In the genomic region with DNA sequence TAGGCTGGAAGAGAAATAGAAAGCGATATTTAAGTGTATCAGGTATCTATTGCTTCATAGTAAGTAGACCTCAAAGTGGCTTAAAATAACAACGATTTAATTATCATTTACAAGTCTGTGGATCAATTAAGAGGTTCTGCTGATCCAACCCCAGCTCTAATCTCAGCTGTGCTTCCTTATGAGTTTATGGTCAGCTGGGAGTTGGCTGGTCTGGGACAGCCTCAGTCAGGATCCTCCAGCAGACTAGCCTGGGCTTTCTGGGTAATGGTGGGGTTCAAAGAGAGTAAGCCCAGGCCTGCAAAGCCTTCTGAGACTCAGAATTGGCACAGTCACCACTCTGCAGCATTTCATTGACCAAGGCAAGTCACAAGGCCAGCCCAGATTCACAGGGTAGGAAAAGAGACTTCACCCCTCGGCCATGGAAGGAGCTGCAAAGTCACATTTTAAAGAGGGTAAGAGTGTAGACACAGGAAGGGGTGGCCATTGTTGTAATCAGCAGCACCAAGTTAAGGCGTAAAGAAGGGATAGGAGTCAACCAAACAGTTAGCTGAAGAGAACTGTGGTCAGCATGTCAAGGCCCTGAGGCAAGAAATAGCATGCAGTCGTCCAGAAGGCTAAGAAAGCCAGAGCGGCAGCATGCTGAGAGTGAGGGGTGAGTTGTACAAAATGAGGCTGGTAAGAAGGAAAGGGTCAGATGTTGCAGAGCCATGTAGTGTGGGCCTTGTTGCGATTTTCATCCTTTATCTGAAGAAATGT, we compare ENCODE assay signal across 28 cellular contexts.
DNase-seq lines count a peak whose midpoint lies in the region; ATAC-seq and FAIRE-seq lines count a peak whose summit lies in the region.
"Had no signal": no experiment of that assay in that cellular context is flagged by ENCODE, and none has a peak within 500 bp of the region (broad histone marks: within the 10 kb centered on the region; RNA-seq: fewer than 3 reads in every experiment).

No MANE protein-coding gene starts in this region.

- DNase-seq in EH (ENCODE audit: low read depth) (peak; percentile 50), GM19239 (ENCODE audit: insufficient read length, low spot score) (no peak), islet precursor cell (peak; percentile 82), trophoblast cell (no peak), AML-193 (lab: John Stamatoyannopoulos, UW) (no peak), NCI-H2029 treated with DMSO at 0.1 percent for 48 hours (lab: John Stamatoyannopoulos, UW) (no peak)
- DNase-seq: activated naive CD8-positive, alpha-beta T cell treated with anti-CD3 and anti-CD28 coated beads, Interleukin-2, amount 10 ng/mL, durations not matched to agents 7 days and 5 days; C1 segment of cervical spinal cord; effector memory CD8-positive, alpha-beta T cell; H7; heart left ventricle; left cardiac atrium; mammary epithelial cell; NCI-H1092 treated with DMSO at 0.1 percent for 48 hours; NCI-H187; NCI-H526; SIG-M5; stimulated activated CD8-positive, alpha-beta memory T cell treated with anti-CD3 and anti-CD28 coated beads, Interleukin-4, amount 100 ng/mL, for 48 hours; SW 1271; T1000; upper lobe of left lung; WERI-Rb-1 had no signal

- H2AK5ac ChIP-seq in trophoblast cell (ENCODE audit: low read length) = peak overlapping the region; percentile 17

- ATAC-seq in GM19395 (IDR thresholded peaks at IDR 0.05; ENCODE audit: unreplicated experiment) = no peak
- ATAC-seq: effector memory CD8-positive, alpha-beta T cell; heart left ventricle; left cardiac atrium; Panc1 had no signal

- H3K79me2 ChIP-seq in trophoblast cell (ENCODE audit: control insufficient read depth, insufficient read depth, low read length, poor library complexity) = no peaks in the 10 kb centered on the region

- H3K27me3 ChIP-seq in trophoblast cell (ENCODE audit: insufficient read depth, low read length) = no peaks in the 10 kb centered on the region
- H3K27me3 ChIP-seq: ascending aorta, cardiac muscle cell, heart left ventricle, upper lobe of left lung had no signal

- H3K9ac ChIP-seq in trophoblast cell (ENCODE audit: low read length) = no peak overlapping the region

- no peak overlapping the region for H2AFZ ChIP-seq in trophoblast cell (ENCODE audit: insufficient read depth, low read length, poor library complexity)

- H3K36me3 ChIP-seq in trophoblast cell (ENCODE audit: control insufficient read depth in 1 of 2, insufficient read depth in 2 of 2, low read length in 2 of 2) = no peaks in the 10 kb centered on the region
- H3K36me3 ChIP-seq: ascending aorta, cardiac muscle cell, heart left ventricle, upper lobe of left lung, WERI-Rb-1 had no signal

- peak overlapping the region; percentile 94 for H4K91ac ChIP-seq in trophoblast cell (ENCODE audit: low read depth, low read length)

- H2BK120ac ChIP-seq in trophoblast cell (ENCODE audit: insufficient read depth, low read length, poor library complexity) = peak overlapping the region; percentile 40

- peaks cover 22% of the 10 kb centered on the region for H3K79me1 ChIP-seq in trophoblast cell (ENCODE audit: low read length)

- no peaks in the 10 kb centered on the region for H3K9me3 ChIP-seq in trophoblast cell (ENCODE audit: insufficient read depth, low read depth, low read length)
- H3K9me3 ChIP-seq: ascending aorta, heart left ventricle, upper lobe of left lung had no signal

- H3K14ac ChIP-seq in trophoblast cell (ENCODE audit: low read length) = peak overlapping the region; percentile 72

- no peak overlapping the region for H3K4me2 ChIP-seq in trophoblast cell (ENCODE audit: low read length)

- H2BK12ac ChIP-seq in trophoblast cell (ENCODE audit: low read length) = peak overlapping the region; percentile 31

- peak overlapping the region; percentile 81 for H3K18ac ChIP-seq in trophoblast cell (ENCODE audit: low read length)

- H2BK5ac ChIP-seq in trophoblast cell (ENCODE audit: low read depth, low read length, poor library complexity) = peak overlapping the region; percentile 86

- H4K8ac ChIP-seq in trophoblast cell (ENCODE audit: low read depth, low read length) = peak overlapping the region; percentile 2

- peak overlapping the region; percentile 2 for H4K12ac ChIP-seq in trophoblast cell (ENCODE audit: low read depth, low read length)

- peak overlapping the region; percentile 44 for H3K4ac ChIP-seq in trophoblast cell (ENCODE audit: low read depth, low read length)

- WGBS in trophoblast cell (ENCODE audit: extremely low coverage, insufficient coverage, insufficient read length) = no CpG with 5 or more reads among the region's 7 CpGs

- FAIRE-seq in GM19239 (lab: Jason Lieb, UNC) = peak; percentile 21
- FAIRE-seq: D721Med had no signal

- H3K4me1 ChIP-seq in trophoblast cell (ENCODE audit: control insufficient read depth in 1 of 2, insufficient read depth in 2 of 2, low read length in 2 of 2) = peaks cover 17 to 25% of the 10 kb centered on the region in 2 experiments

- H3K27ac ChIP-seq in trophoblast cell (ENCODE audit: low read depth, low read length) = peak overlapping the region; percentile 66
- H3K27ac ChIP-seq: ascending aorta, cardiac muscle cell, coronary artery, heart left ventricle, upper lobe of left lung, WERI-Rb-1 had no signal

- no peak overlapping the region for H3K4me3 ChIP-seq in trophoblast cell (ENCODE audit: low read depth, low read length)
- H3K4me3 ChIP-seq: ascending aorta, cardiac muscle cell, coronary artery, heart left ventricle, upper lobe of left lung had no signal

- no peak overlapping the region for H3K23ac ChIP-seq in trophoblast cell (ENCODE audit: low read length)

Comparison
In these comparisons a context has a peak if more than half of its experiments do, and no peak if none do; other contexts are left out.
1. DNase-seq: peak in EH (single experiment) and islet precursor cell (single experiment); none in GM19239 (single experiment), trophoblast cell (0 of 2), AML-193 (0 of 2) and NCI-H2029 treated with DMSO at 0.1 percent for 48 hours (single experiment).